18 cellular contexts compared by ENCODE assay signal in the genomic region with DNA sequence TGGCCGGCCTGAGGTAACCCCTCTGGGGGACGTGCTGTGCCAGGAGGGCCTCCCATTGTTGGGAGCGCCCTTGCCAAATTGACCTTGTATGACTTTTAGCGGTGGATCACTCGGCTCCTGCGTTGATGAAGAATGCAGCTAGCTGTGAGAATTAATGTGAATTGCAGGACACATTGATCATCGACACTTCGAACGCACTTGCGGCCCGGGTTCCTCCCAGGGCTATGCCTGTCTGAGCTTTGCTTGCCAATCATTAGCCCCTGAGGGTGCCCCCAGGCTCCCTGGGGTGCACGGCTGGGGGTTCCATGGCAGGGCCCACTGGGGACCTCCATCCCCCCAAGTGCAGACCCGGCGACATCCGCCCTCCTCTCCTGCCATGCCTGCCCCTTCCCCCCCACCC.
DNase-seq lines count a peak whose midpoint lies in the region; FAIRE-seq and TF ChIP-seq lines count a peak whose summit lies in the region.
"Had no signal": no experiment of that assay in that cellular context is flagged by ENCODE, and none has a peak within 500 bp of the region (broad histone marks: within the 10 kb centered on the region; RNA-seq: fewer than 3 reads in every experiment).

No MANE protein-coding gene starts in this region.

- H3K27ac ChIP-seq in mesendoderm (ENCODE audit: low read depth, low read length): no peak overlapping the region
- H3K27ac ChIP-seq: C4-2B, SK-N-MC had no signal

- no peak overlapping the region for H2BK5ac ChIP-seq in mesendoderm (ENCODE audit: low read length)

- H3K36me3 ChIP-seq in mesendoderm (ENCODE audit: control insufficient read depth, insufficient read depth, low read length): no peaks in the 10 kb centered on the region

- no peak overlapping the region for H3K56ac ChIP-seq in mesendoderm (ENCODE audit: low read length)

- no peak overlapping the region for H3K4me3 ChIP-seq in mesendoderm (ENCODE audit: low read length)
- H3K4me3 ChIP-seq: SK-N-MC had no signal

- no peak overlapping the region for H3K27ac Mint-ChIP-seq in chondrocyte (ENCODE audit: unreplicated experiment)

- no peak for DNase-seq in GM12891 (ENCODE audit: insufficient read length, low spot score)
- DNase-seq in chondrocyte (ENCODE audit: low spot score): peak; percentile 72
- DNase-seq in mesendoderm: peak; percentile 16
- DNase-seq in ureter (ENCODE audit: low spot score): peak; percentile 19
- no peak for DNase-seq in activated CD4-positive, alpha-beta T cell treated with anti-CD3 and anti-CD28 coated beads for 1 hour
- no peak for DNase-seq in HK-2 (ENCODE audit: unreplicated experiment)
- no peak for DNase-seq in NK-92 (lab: John Stamatoyannopoulos, UW; ENCODE audit: unreplicated experiment)
- DNase-seq: AML-193, DMS 273 treated with DMSO at 0.1 percent for 48 hours, DND-41, KBM-7, NCI-H1105 treated with DMSO at 0.1 percent for 48 hours, NCI-H1694 treated with DMSO at 0.1 percent for 48 hours, NCI-H510A, NCI-H748 treated with DMSO at 0.1 percent for 48 hours, SHP77 had no signal

- H3K27me3 ChIP-seq in mesendoderm (ENCODE audit: insufficient read depth, low read length, poor library complexity): no peaks in the 10 kb centered on the region

- H4K5ac ChIP-seq in mesendoderm (ENCODE audit: low read length): no peak overlapping the region

- H2BK15ac ChIP-seq in mesendoderm (replicated peaks; ENCODE audit: low read depth): no peak overlapping the region

- H4K8ac ChIP-seq in mesendoderm (ENCODE audit: low read depth, low read length): no peak overlapping the region

- H3K9me3 Mint-ChIP-seq in chondrocyte (ENCODE audit: low read depth): no peaks in the 10 kb centered on the region

- H3K36me3 Mint-ChIP-seq in chondrocyte (ENCODE audit: low read depth): no peaks in the 10 kb centered on the region

- no peak overlapping the region for H2AK5ac ChIP-seq in mesendoderm (ENCODE audit: low read length)

- no peaks in the 10 kb centered on the region for H3K27me3 Mint-ChIP-seq in chondrocyte (ENCODE audit: low read depth)

- H2BK120ac ChIP-seq in mesendoderm (ENCODE audit: low read depth, low read length): no peak overlapping the region

- H3K18ac ChIP-seq in mesendoderm (ENCODE audit: low read length): no peak overlapping the region

- H3K4me1 Mint-ChIP-seq in chondrocyte (ENCODE audit: low read depth): no peaks in the 10 kb centered on the region

- no peak overlapping the region for H3K23ac ChIP-seq in mesendoderm (ENCODE audit: low read length)

- H3K4me1 ChIP-seq in mesendoderm (ENCODE audit: control insufficient read depth, low read depth, low read length): no peaks in the 10 kb centered on the region

- peak; percentile 100 for FAIRE-seq in GM12891 (lab: Jason Lieb, UNC)

- no peak overlapping the region for H3K4me3 Mint-ChIP-seq in chondrocyte (ENCODE audit: unreplicated experiment)

- no peak for TF ChIP-seq CTCF in chondrocyte (IDR thresholded peaks at IDR 0.05)

- H3K79me1 ChIP-seq in mesendoderm (ENCODE audit: low read length): no peaks in the 10 kb centered on the region

- no peak overlapping the region for H3K4ac ChIP-seq in mesendoderm (ENCODE audit: low read depth, low read length)

- H3K9ac ChIP-seq in mesendoderm (ENCODE audit: low read length): no peak overlapping the region

- no CpG with 5 or more reads among the region's 15 CpGs for whole genome bisulfite sequencing in mesendoderm (ENCODE audit: extremely low coverage, insufficient coverage, low lambda C conversion rate)

- TF ChIP-seq POLR2A in GM12891 (IDR thresholded peaks at IDR 0.05; ENCODE audit: low read depth, low read length): no peak

- H3K79me2 ChIP-seq in mesendoderm (ENCODE audit: control insufficient read depth, insufficient read depth, low read length): no peaks in the 10 kb centered on the region

- no peak overlapping the region for H3K4me2 ChIP-seq in mesendoderm (ENCODE audit: low read length)

TF ChIP-seq in GM12891, 5 proteins besides CTCF, POLR2A, EP300 and RAD21:
- no peak for TF ChIP-seq POLR2AphosphoS5 (IDR thresholded peaks at IDR 0.05; ENCODE audit: low read depth, low read length)
- TF ChIP-seq SPI1 (IDR thresholded peaks at IDR 0.05; ENCODE audit: low read depth, low read length): no peak
- no peak for TF ChIP-seq POU2F2 (IDR thresholded peaks at IDR 0.05; ENCODE audit: low read depth, low read length)
TF ChIP-seq in GM12891: peak in this region for 0.

Comparison
In these comparisons a context has a peak if more than half of its experiments do, and no peak if none do; other contexts are left out.
1. DNase-seq: peak in chondrocyte (single experiment), mesendoderm (single experiment) and ureter (single experiment); none in GM12891 (single experiment), activated CD4-positive, alpha-beta T cell treated with anti-CD3 and anti-CD28 coated beads for 1 hour (single experiment), HK-2 (single experiment) and NK-92 (single experiment).